ENCODE assay signal across 8 cellular contexts in the genomic region with DNA sequence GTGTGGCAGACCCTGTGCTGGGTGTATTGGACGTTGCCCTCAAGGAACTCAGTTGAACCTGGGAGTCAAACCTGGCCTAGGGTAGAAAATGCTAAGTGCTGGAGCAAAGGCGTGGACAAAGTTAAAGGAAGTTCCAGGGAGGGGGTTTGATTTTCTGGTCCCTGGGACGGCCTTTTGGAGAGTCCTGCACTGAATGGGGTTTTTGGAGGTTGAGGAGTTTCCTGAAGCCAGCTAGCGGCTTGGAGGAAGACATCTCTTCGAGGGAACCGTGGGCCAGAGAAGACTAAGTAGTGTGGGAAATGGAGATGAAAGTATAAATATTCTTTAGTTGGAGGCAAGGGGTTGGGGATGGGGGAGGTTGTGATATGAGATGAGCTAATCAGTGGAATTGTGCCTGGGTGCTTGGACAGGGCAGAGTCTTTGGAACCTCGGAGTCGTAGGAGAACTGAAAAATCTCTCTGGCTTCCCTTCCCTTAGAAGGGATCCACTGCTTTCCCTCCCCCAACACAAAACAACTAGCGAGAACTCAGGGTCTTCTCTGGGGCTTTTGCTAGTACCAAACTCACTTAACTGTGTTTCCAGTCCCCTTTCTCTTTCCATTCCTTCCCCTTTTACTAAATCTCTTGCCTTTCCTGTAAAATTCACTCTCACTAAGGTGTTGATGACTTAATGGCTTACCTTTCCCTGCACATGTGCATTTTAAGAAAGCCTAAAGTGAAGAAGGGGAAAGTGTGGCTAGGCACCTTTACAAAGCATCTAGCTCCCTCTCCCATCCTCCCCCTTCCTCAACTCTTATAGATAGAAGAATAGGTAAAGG. TPM values are rescaled to one million over a fixed set of nuclear protein-coding genes. Genes with fewer than 3 reads are reported as not detected.
A peak's percentile ranks its signal among the peaks of the same experiment; 100 is the strongest.
DNase-seq lines count a peak whose midpoint lies in the region; ATAC-seq and TF ChIP-seq lines count a peak whose summit lies in the region.

No MANE protein-coding gene starts in this region.

- no peak for TF ChIP-seq POLR2A in erythroblast (IDR thresholded peaks at IDR 0.05; ENCODE audit: low read length)

- peak overlapping the region; percentile 95 for H3K9ac ChIP-seq in HUES64 (ENCODE audit: low read depth, low read length)

- H3K4me1 ChIP-seq in HUES64 (ENCODE audit: insufficient read depth, low read length) (peaks cover 32% of the 10 kb centered on the region), muscle layer of duodenum (ENCODE audit: control insufficient read depth in 1 of 2, insufficient read depth in 2 of 2, low read length in 2 of 2) (peaks cover 22% of the 10 kb centered on the region in 2 donors)

- H3K36me3 ChIP-seq in HUES64 (ENCODE audit: insufficient read depth, low read length) (no peaks in the 10 kb centered on the region), muscle layer of duodenum (ENCODE audit: control insufficient read depth in 1 of 2, insufficient read depth in 2 of 2, low read length in 2 of 2) (no peaks in the 10 kb centered on the region)

- 45% methylated on average over 9 of the region's 9 CpGs for WGBS in HUES64

- H3K27me3 ChIP-seq in HUES64 (ENCODE audit: insufficient read depth, low read length): no peaks in the 10 kb centered on the region
- no peaks in the 10 kb centered on the region for H3K27me3 ChIP-seq in muscle layer of duodenum (ENCODE audit: low read depth, low read length)

- ATAC-seq in HG03025 (IDR thresholded peaks at IDR 0.05; ENCODE audit: low FRiP score, unreplicated experiment): no peak

- H3K27ac ChIP-seq in HUES64 (ENCODE audit: low read depth, low read length): peak overlapping the region; percentile 98
- H3K27ac ChIP-seq in cingulate gyrus (ENCODE audit: low read depth, low read length): peak overlapping the region; percentile 65
- peak overlapping the region; percentile 98 for H3K27ac ChIP-seq in muscle layer of duodenum (ENCODE audit: low read length)

- H3K9me3 ChIP-seq in HUES64 (ENCODE audit: insufficient read depth, low read depth, low read length) (no peaks in the 10 kb centered on the region), muscle layer of duodenum (ENCODE audit: control insufficient read depth in 1 of 2, low read length in 2 of 2) (no peaks in the 10 kb centered on the region)

- DNase-seq in AG08396 (ENCODE audit: low spot score) (peak; percentile 29), erythroblast (lab: John Stamatoyannopoulos, UW) (no peak), NOMO-1 treated with DMSO at 0.1 percent for 48 hours (lab: John Stamatoyannopoulos, UW; ENCODE audit: unreplicated experiment) (no peak), MV-4-11 (lab: John Stamatoyannopoulos, UW) (no peak)

- peak overlapping the region; percentile 80 for H3K4me3 ChIP-seq in HUES64 (ENCODE audit: low read length)
- H3K4me3 ChIP-seq in muscle layer of duodenum (ENCODE audit: low read depth in 1 of 2, low read length in 2 of 2): peak overlapping the region; percentile 87

RNA-seq across cellular contexts. Expression of a gene that starts 1.0 kb away (rescaled TPM):
- polyA plus RNA-seq in HUES64 (2013, experiment 1 of 2): 12.1 TPM
- polyA plus RNA-seq in HUES64 (2013, experiment 2 of 2): 14.8 TPM
